1 cellular context compared by ENCODE assay signal in the genomic region with DNA sequence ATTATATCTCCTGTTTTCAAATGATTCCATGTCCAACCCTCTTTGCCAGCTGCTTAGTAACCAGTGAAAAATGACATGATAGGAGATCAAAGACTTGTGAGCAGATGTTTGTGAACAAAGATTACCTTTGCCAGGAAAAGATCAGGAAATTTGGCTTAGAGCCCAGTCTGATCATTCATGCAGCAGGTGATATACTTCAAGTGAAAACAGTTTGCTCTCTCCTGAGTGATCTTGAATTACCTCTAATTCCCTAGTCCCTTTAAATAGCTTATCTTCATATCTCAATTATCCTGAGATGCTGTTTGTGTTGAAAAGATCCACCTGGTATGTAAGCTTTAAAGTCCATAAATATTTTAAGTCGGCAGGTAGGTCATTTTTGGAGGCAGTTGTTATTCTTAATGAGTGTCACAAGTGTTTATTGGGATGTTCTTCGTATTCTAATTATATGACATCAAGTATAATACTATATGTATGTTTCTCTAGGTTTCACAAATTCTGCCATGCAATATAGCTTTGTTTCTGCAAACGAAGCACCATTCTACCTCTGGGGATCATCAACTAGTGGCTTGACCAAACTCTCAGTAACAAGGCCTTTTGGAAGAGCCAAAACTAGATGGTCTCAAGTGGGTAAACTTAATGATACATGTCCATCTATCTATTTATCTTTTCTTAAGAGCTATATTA.
TF ChIP-seq lines count a peak whose summit lies in the region.

No MANE protein-coding gene starts in this region.

TF ChIP-seq in HepG2, 621 proteins besides CTCF, POLR2A, EP300 and RAD21 (continued from another document and continues in another):
- TF ChIP-seq, protein P1, sequence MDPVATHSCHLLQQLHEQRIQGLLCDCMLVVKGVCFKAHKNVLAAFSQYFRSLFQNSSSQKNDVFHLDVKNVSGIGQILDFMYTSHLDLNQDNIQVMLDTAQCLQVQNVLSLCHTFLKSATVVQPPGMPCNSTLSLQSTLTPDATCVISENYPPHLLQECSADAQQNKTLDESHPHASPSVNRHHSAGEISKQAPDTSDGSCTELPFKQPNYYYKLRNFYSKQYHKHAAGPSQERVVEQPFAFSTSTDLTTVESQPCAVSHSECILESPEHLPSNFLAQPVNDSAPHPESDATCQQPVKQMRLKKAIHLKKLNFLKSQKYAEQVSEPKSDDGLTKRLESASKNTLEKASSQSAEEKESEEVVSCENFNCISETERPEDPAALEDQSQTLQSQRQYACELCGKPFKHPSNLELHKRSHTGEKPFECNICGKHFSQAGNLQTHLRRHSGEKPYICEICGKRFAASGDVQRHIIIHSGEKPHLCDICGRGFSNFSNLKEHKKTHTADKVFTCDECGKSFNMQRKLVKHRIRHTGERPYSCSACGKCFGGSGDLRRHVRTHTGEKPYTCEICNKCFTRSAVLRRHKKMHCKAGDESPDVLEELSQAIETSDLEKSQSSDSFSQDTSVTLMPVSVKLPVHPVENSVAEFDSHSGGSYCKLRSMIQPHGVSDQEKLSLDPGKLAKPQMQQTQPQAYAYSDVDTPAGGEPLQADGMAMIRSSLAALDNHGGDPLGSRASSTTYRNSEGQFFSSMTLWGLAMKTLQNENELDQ (CRISPR knock-in tag; IDR thresholded peaks at IDR 0.05; ENCODE audit: borderline replicate concordance) = no peak
- TF ChIP-seq, protein P2, sequence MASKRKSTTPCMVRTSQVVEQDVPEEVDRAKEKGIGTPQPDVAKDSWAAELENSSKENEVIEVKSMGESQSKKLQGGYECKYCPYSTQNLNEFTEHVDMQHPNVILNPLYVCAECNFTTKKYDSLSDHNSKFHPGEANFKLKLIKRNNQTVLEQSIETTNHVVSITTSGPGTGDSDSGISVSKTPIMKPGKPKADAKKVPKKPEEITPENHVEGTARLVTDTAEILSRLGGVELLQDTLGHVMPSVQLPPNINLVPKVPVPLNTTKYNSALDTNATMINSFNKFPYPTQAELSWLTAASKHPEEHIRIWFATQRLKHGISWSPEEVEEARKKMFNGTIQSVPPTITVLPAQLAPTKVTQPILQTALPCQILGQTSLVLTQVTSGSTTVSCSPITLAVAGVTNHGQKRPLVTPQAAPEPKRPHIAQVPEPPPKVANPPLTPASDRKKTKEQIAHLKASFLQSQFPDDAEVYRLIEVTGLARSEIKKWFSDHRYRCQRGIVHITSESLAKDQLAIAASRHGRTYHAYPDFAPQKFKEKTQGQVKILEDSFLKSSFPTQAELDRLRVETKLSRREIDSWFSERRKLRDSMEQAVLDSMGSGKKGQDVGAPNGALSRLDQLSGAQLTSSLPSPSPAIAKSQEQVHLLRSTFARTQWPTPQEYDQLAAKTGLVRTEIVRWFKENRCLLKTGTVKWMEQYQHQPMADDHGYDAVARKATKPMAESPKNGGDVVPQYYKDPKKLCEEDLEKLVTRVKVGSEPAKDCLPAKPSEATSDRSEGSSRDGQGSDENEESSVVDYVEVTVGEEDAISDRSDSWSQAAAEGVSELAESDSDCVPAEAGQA (IDR thresholded peaks at IDR 0.05; ENCODE audit: low read depth) = no peak
- TF ChIP-seq, protein P2 (CRISPR knock-in tag; IDR thresholded peaks at IDR 0.05; ENCODE audit: borderline replicate concordance) = peak; percentile 28; the same call in 1 of the 2 replicates
- TF ChIP-seq NFE2L1 (CRISPR knock-in tag; IDR thresholded peaks at IDR 0.05; ENCODE audit: borderline replicate concordance) = no peak
- TF ChIP-seq, protein P3, sequence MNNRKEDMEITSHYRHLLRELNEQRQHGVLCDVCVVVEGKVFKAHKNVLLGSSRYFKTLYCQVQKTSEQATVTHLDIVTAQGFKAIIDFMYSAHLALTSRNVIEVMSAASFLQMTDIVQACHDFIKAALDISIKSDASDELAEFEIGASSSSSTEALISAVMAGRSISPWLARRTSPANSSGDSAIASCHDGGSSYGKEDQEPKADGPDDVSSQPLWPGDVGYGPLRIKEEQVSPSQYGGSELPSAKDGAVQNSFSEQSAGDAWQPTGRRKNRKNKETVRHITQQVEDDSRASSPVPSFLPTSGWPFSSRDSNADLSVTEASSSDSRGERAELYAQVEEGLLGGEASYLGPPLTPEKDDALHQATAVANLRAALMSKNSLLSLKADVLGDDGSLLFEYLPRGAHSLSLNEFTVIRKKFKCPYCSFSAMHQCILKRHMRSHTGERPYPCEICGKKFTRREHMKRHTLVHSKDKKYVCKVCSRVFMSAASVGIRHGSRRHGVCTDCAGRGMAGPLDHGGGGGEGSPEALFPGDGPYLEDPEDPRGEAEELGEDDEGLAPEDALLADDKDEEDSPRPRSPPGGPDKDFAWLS (CRISPR knock-in tag; IDR thresholded peaks at IDR 0.05; ENCODE audit: borderline replicate concordance) = no peak
- TF ChIP-seq CREM (IDR thresholded peaks at IDR 0.05) = peak; percentile 88
- TF ChIP-seq CREM (CRISPR knock-in tag; IDR thresholded peaks at IDR 0.05) = no peak
- TF ChIP-seq IRX3 (CRISPR knock-in tag; IDR thresholded peaks at IDR 0.05; ENCODE audit: borderline replicate concordance, low read depth) = no peak
- TF ChIP-seq ZNF720 (CRISPR knock-in tag; IDR thresholded peaks at IDR 0.05) = no peak
- TF ChIP-seq SNAPC4 (CRISPR knock-in tag; IDR thresholded peaks at IDR 0.05) = no peak
- no peak; the same call in 1 of the 2 replicates for TF ChIP-seq ESRRA (CRISPR knock-in tag; IDR thresholded peaks at IDR 0.05; ENCODE audit: low read depth)
- no peak for TF ChIP-seq RNF2 (conservative IDR thresholded peaks at IDR 0.05; ENCODE audit: low read depth)
- TF ChIP-seq, protein P4, sequence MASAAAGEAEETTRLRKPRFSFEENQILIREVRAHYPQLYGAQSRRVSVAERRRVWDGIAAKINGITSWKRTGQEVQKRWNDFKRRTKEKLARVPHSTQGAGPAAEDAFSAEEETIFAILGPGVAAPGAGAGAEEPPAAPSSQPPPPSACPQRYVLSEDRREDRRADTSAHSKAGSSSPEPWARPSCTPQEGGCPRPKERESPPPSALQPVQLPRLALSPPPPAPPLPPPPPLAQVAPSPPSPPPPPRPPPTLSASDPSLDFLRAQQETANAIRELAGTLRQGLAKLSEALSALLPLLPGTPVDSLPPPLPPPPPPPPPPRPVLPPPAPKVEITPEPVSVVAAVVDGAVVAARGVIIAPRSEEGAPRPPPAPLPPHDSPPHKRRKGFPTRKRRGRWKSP (CRISPR knock-in tag; IDR thresholded peaks at IDR 0.05) = no peak; the same call in 1 of the 2 replicates
- no peak for TF ChIP-seq JARID2 (CRISPR knock-in tag; IDR thresholded peaks at IDR 0.05; ENCODE audit: insufficient replicate concordance)
- no peak for TF ChIP-seq ZNF83 (CRISPR knock-in tag; IDR thresholded peaks at IDR 0.05; ENCODE audit: borderline replicate concordance)
- TF ChIP-seq ZSCAN25 (CRISPR knock-in tag; IDR thresholded peaks at IDR 0.05) = no peak
- TF ChIP-seq ARNT2 (CRISPR knock-in tag; IDR thresholded peaks at IDR 0.05; ENCODE audit: low read depth) = no peak
- TF ChIP-seq ZNF616 (CRISPR knock-in tag; IDR thresholded peaks at IDR 0.05; ENCODE audit: low read depth) = no peak
- TF ChIP-seq ZNF550 (CRISPR knock-in tag; IDR thresholded peaks at IDR 0.05; ENCODE audit: borderline replicate concordance) = no peak
- TF ChIP-seq ZSCAN31 (CRISPR knock-in tag; IDR thresholded peaks at IDR 0.05; ENCODE audit: low read depth) = 0 out of 2 replicates have a peak, but pooled peaks have one; percentile 48
- TF ChIP-seq SMYD3 (CRISPR knock-in tag; IDR thresholded peaks at IDR 0.05) = peak; percentile 81; the same call in 1 of the 2 replicates
- TF ChIP-seq U2AF2 (IDR thresholded peaks at IDR 0.05; ENCODE audit: low read depth, low read length) = no peak
- peak; percentile 99 for TF ChIP-seq GATAD2A (CRISPR knock-in tag; IDR thresholded peaks at IDR 0.05)
- no peak for TF ChIP-seq SKIL (CRISPR knock-in tag; IDR thresholded peaks at IDR 0.05; ENCODE audit: borderline replicate concordance)
- TF ChIP-seq SP2 (CRISPR knock-in tag; IDR thresholded peaks at IDR 0.05) = no peak
- TF ChIP-seq TEF (CRISPR knock-in tag; IDR thresholded peaks at IDR 0.05) = no peak
- peak; percentile 86 for TF ChIP-seq PHF21A (CRISPR knock-in tag; IDR thresholded peaks at IDR 0.05)
- TF ChIP-seq HDAC1 (CRISPR knock-in tag; IDR thresholded peaks at IDR 0.05) = peak; percentile 79
- peak; percentile 94; the same call in 1 of the 2 replicates for TF ChIP-seq ZBTB42 (CRISPR knock-in tag; IDR thresholded peaks at IDR 0.05)
- TF ChIP-seq MTF2 (CRISPR knock-in tag; IDR thresholded peaks at IDR 0.05; ENCODE audit: borderline replicate concordance) = no peak
- no peak for TF ChIP-seq HNRNPH1 (optimal IDR thresholded peaks at IDR 0.05; ENCODE audit: low read depth, low read length)
- no peak for TF ChIP-seq NFE2L2 (IDR thresholded peaks at IDR 0.05; ENCODE audit: low read length)
- TF ChIP-seq ZNF577 (CRISPR knock-in tag; IDR thresholded peaks at IDR 0.05; ENCODE audit: borderline replicate concordance, low read depth) = peak; percentile 68; the same call in 1 of the 2 replicates
- peak; percentile 70; the same call in 1 of the 2 replicates for TF ChIP-seq ZNF749 (CRISPR knock-in tag; IDR thresholded peaks at IDR 0.05; ENCODE audit: borderline replicate concordance)
- TF ChIP-seq, protein P5, sequence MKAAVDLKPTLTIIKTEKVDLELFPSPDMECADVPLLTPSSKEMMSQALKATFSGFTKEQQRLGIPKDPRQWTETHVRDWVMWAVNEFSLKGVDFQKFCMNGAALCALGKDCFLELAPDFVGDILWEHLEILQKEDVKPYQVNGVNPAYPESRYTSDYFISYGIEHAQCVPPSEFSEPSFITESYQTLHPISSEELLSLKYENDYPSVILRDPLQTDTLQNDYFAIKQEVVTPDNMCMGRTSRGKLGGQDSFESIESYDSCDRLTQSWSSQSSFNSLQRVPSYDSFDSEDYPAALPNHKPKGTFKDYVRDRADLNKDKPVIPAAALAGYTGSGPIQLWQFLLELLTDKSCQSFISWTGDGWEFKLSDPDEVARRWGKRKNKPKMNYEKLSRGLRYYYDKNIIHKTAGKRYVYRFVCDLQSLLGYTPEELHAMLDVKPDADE (CRISPR knock-in tag; IDR thresholded peaks at IDR 0.05) = no peak
- TF ChIP-seq ZNF510 (CRISPR knock-in tag; IDR thresholded peaks at IDR 0.05; ENCODE audit: low read depth) = no peak
- no peak for TF ChIP-seq ZNF572 (CRISPR knock-in tag; IDR thresholded peaks at IDR 0.05)
- TF ChIP-seq ZMYM2 (CRISPR knock-in tag; IDR thresholded peaks at IDR 0.05) = no peak
